ENCODE assay signal across 7 cellular contexts in genomic region chr7:150377116-150377979, GRCh38. TPM values are rescaled to one million over a fixed set of nuclear protein-coding genes. Genes with fewer than 3 reads are reported as not detected.
A peak's percentile ranks its signal among the peaks of the same experiment; 100 is the strongest.
DNase-seq lines count a peak whose midpoint lies in the region; ATAC-seq and TF ChIP-seq lines count a peak whose summit lies in the region.

No MANE protein-coding gene starts in this region.

- no peaks in the 10 kb centered on the region for H3K27me3 ChIP-seq in psoas muscle (ENCODE audit: insufficient read depth in 3 of 3, low read length in 2 of 3)

- no peak for TF ChIP-seq CTCF in psoas muscle (IDR thresholded peaks at IDR 0.05)

- WGBS in psoas muscle, 3 donors: 54 to 59% (median 56%) methylated on average over 6 of the region's 6 CpGs

- H3K36me3 ChIP-seq in psoas muscle (ENCODE audit: insufficient read depth in 1 of 2, low read depth in 1 of 2): peaks cover 0 to 25% of the 10 kb centered on the region in 2 donors

- intact Hi-C loops in psoas muscle (cut with DNase I): no loop called here

- peaks cover 11% of the 10 kb centered on the region for H3K36me3 Mint-ChIP-seq in effector memory CD8-positive, alpha-beta T cell (ENCODE audit: insufficient read depth)

- peak overlapping the region; percentile 37 to 86 for H3K4me3 Mint-ChIP-seq in effector memory CD8-positive, alpha-beta T cell

- ATAC-seq in effector memory CD8-positive, alpha-beta T cell (replicated peaks): no peak
- no peak for ATAC-seq in psoas muscle
- ATAC-seq in HG02763 (IDR thresholded peaks at IDR 0.05; ENCODE audit: unreplicated experiment): no peak

- peak overlapping the region; percentile 65 to 84 for H3K27ac Mint-ChIP-seq in effector memory CD8-positive, alpha-beta T cell

- H3K27ac ChIP-seq in psoas muscle: peak overlapping the region; percentile 92

- no peaks in the 10 kb centered on the region for H3K9me3 Mint-ChIP-seq in effector memory CD8-positive, alpha-beta T cell

- H3K4me1 ChIP-seq in psoas muscle: peaks cover 35% of the 10 kb centered on the region

- DNase-seq in MV-4-11 (lab: John Stamatoyannopoulos, UW): peak; percentile 67
- no peak for DNase-seq in effector memory CD8-positive, alpha-beta T cell
- DNase-seq in psoas muscle: no peak
- no peak for DNase-seq in NCI-H446 treated with DMSO at 0.1 percent for 48 hours (lab: John Stamatoyannopoulos, UW)
- DNase-seq in SW480 (ENCODE audit: low spot score): no peak

- H3K4me3 ChIP-seq in GM08714 (ENCODE audit: low read length) (peak overlapping the region; percentile 35; the same call in 1 of the 2 replicates), psoas muscle (no peak overlapping the region)

- H3K27me3 Mint-ChIP-seq in effector memory CD8-positive, alpha-beta T cell: no peaks in the 10 kb centered on the region

- H3K4me1 Mint-ChIP-seq in effector memory CD8-positive, alpha-beta T cell (ENCODE audit: low read depth in 2 of 2): peaks cover 23 to 29% of the 10 kb centered on the region in 2 donors

- no peaks in the 10 kb centered on the region for H3K9me3 ChIP-seq in psoas muscle

RNA-seq across cellular contexts. Expression of gene ZNF775, which starts 1.8 kb away (rescaled TPM):
- total RNA-seq in psoas muscle: 1 to 10 TPM; 1.6 to 3.2 (median 2.8) TPM
- polyA plus RNA-seq in psoas muscle: 1 to 10 TPM; 2.6 to 3.8 (median 3.7) TPM

RNA-seq across cellular contexts. Expression of gene REPIN1, which starts 8.7 kb away (rescaled TPM):
- 100 to 1,000 TPM; 112 to 212 (median 137) TPM for total RNA-seq in psoas muscle
- polyA plus RNA-seq in psoas muscle: 100 to 1,000 TPM in 1 of 3 donors, 10 to 100 TPM in 2; 80.2 to 133 (median 83.2) TPM

RNA-seq across cellular contexts. Expression of gene RARRES2, which starts 35.9 kb away (rescaled TPM):
- 10 to 100 TPM in 2 of 4 donors, 1 to 10 TPM in 2; 4.1 to 17.9 (median 8.7) TPM for total RNA-seq in psoas muscle
- 1 to 10 TPM; 6.3 to 7.7 (median 7.3) TPM for polyA plus RNA-seq in psoas muscle

RNA-seq across cellular contexts. Expression of gene ACTR3C, which starts 54.0 kb away (rescaled TPM):
- 1 to 10 TPM in 3 of 4 donors, under 1 TPM in 1; 0.71 to 3.3 (median 3.0) TPM for total RNA-seq in psoas muscle
- 1 to 10 TPM; 1.3 to 3.7 (median 1.4) TPM for polyA plus RNA-seq in psoas muscle

RNA-seq across cellular contexts. Expression of gene LRRC61, which starts 54.2 kb away (rescaled TPM):
- total RNA-seq in psoas muscle: 1 to 10 TPM in 3 of 4 donors, under 1 TPM in 1; 0.88 to 4.4 (median 2.6) TPM
- polyA plus RNA-seq in psoas muscle: 1 to 10 TPM; 2.0 to 3.8 (median 3.3) TPM
